Comparison of ENCODE assay signal across 24 cellular contexts in genomic region chr2:95061119-95061512, GRCh38. TPM values are rescaled to one million over a fixed set of nuclear protein-coding genes. Genes with fewer than 3 reads are reported as not detected.
DNase-seq lines count a peak whose midpoint lies in the region; ATAC-seq and TF ChIP-seq lines count a peak whose summit lies in the region.
"Had no signal": no experiment of that assay in that cellular context is flagged by ENCODE, and none has a peak within 500 bp of the region (broad histone marks: within the 10 kb centered on the region; RNA-seq: fewer than 3 reads in every experiment).

No MANE protein-coding gene starts in this region.

- no peak for TF ChIP-seq EP300 in tibial nerve (IDR thresholded peaks at IDR 0.05)

- DNase-seq in activated naive CD4-positive, alpha-beta T cell treated with anti-CD3 and anti-CD28 coated beads, Interleukin-2, amount 50 U/mL, for 72 hours (ENCODE audit: low spot score in 2 of 2), result no peak
- DNase-seq in activated naive CD4-positive, alpha-beta T cell treated with anti-CD3 and anti-CD28 coated beads for 36 hours, result no peak
- no peak for DNase-seq in activated CD8-positive, alpha-beta T cell treated with anti-CD3 and anti-CD28 coated beads for 36 hours
- DNase-seq in endodermal cell, result peak; percentile 10
- no peak for DNase-seq in tibial nerve (ENCODE audit: low spot score in 2 of 2)
- DNase-seq in CD8-positive, alpha-beta memory T cell, result no peak
- DNase-seq: adrenal gland; brain microvascular endothelial cell; colonic mucosa; effector memory CD8-positive, alpha-beta T cell; gastrocnemius medialis; left ventricle myocardium inferior; NCI-H1048; NCI-H187; NCI-H526 treated with DMSO at 0.1 percent for 48 hours; nephron progenitor cell; pancreas; stimulated activated CD4-positive, alpha-beta T cell treated with anti-CD3 and anti-CD28 coated beads, Interleukin-4, amount 100 ng/mL, for 4 hours had no signal

- H3K9ac ChIP-seq in endodermal cell (ENCODE audit: extremely low read depth, low read length, poor library complexity, severe bottlenecking), result no peak overlapping the region

- no peaks in the 10 kb centered on the region for H3K27me3 Mint-ChIP-seq in activated naive CD4-positive, alpha-beta T cell treated with anti-CD3 and anti-CD28 coated beads for 36 hours (ENCODE audit: low read depth)
- no peaks in the 10 kb centered on the region for H3K27me3 Mint-ChIP-seq in activated CD8-positive, alpha-beta T cell treated with anti-CD3 and anti-CD28 coated beads for 36 hours
- peaks cover 8% of the 10 kb centered on the region for H3K27me3 Mint-ChIP-seq in endodermal cell (ENCODE audit: insufficient read depth)
- peaks cover 4 to 10% of the 10 kb centered on the region in 2 donors for H3K27me3 Mint-ChIP-seq in CD8-positive, alpha-beta memory T cell

- WGBS in endodermal cell (ENCODE audit: insufficient coverage in 1 of 2, insufficient read length in 1 of 2), 2 experiments, result 83 to 100% methylated on average over 1 of the region's 1 CpG
- 90 to 93% methylated on average over 1 of the region's 1 CpG for WGBS in tibial nerve, 2 donors

- no peaks in the 10 kb centered on the region for H3K9me3 ChIP-seq in endodermal cell (ENCODE audit: control insufficient read depth, low read length)
- H3K9me3 ChIP-seq in tibial nerve, result no peaks in the 10 kb centered on the region
- H3K9me3 ChIP-seq in CD8-positive, alpha-beta memory T cell (ENCODE audit: low read length), result no peaks in the 10 kb centered on the region
- H3K9me3 ChIP-seq: adrenal gland, colonic mucosa, esophagus muscularis mucosa, gastrocnemius medialis, HAP-1, left ventricle myocardium inferior, pancreas, right atrium auricular region had no signal

- H3K4me3 ChIP-seq in endodermal cell (ENCODE audit: low read length) (no peak overlapping the region), tibial nerve (no peak overlapping the region)
- no peak overlapping the region for H3K4me3 ChIP-seq in CD8-positive, alpha-beta memory T cell (ENCODE audit: low read length)
- H3K4me3 ChIP-seq: adrenal gland, colonic mucosa, esophagus muscularis mucosa, gastrocnemius medialis, HAP-1, left ventricle myocardium inferior, pancreas, right atrium auricular region had no signal

- H3K27ac Mint-ChIP-seq in activated naive CD4-positive, alpha-beta T cell treated with anti-CD3 and anti-CD28 coated beads, Interleukin-2, amount 50 U/mL, for 72 hours, result peak overlapping the region; percentile 58 to 72
- H3K27ac Mint-ChIP-seq in activated naive CD4-positive, alpha-beta T cell treated with anti-CD3 and anti-CD28 coated beads for 36 hours, result no peak overlapping the region
- H3K27ac Mint-ChIP-seq in activated CD8-positive, alpha-beta T cell treated with anti-CD3 and anti-CD28 coated beads for 36 hours, result peak overlapping the region; percentile 47
- H3K27ac Mint-ChIP-seq in endodermal cell, result no peak overlapping the region
- peak overlapping the region in 1 of 8 donors; percentile 50 for H3K27ac Mint-ChIP-seq in CD8-positive, alpha-beta memory T cell
- H3K27ac Mint-ChIP-seq: effector memory CD8-positive, alpha-beta T cell; mesothelial cell of epicardium; nephron progenitor cell had no signal

- H3K4me1 ChIP-seq in endodermal cell (ENCODE audit: control insufficient read depth, insufficient read depth, low read length) (no peaks in the 10 kb centered on the region), tibial nerve (peaks cover 0 to 65% (median 28%) of the 10 kb centered on the region in 4 donors)
- peaks cover 38% of the 10 kb centered on the region for H3K4me1 ChIP-seq in CD8-positive, alpha-beta memory T cell (ENCODE audit: insufficient read depth, low read length)
- H3K4me1 ChIP-seq: adrenal gland, colonic mucosa, esophagus muscularis mucosa, gastrocnemius medialis, HAP-1, left ventricle myocardium inferior, pancreas, right atrium auricular region had no signal

- H3K27me3 ChIP-seq in endodermal cell (ENCODE audit: control insufficient read depth, insufficient read depth, low read length, poor library complexity, severe bottlenecking), result no peaks in the 10 kb centered on the region
- H3K27me3 ChIP-seq in tibial nerve, result no peaks in the 10 kb centered on the region
- H3K27me3 ChIP-seq in CD8-positive, alpha-beta memory T cell (ENCODE audit: insufficient read depth, low read length, poor library complexity, severe bottlenecking), result no peaks in the 10 kb centered on the region
- H3K27me3 ChIP-seq: brain microvascular endothelial cell, colonic mucosa, pancreas, right atrium auricular region had no signal

- intact Hi-C loops in activated naive CD4-positive, alpha-beta T cell treated with anti-CD3 and anti-CD28 coated beads for 36 hours (cut with micrococcal nuclease), result no loop called here
- intact Hi-C loops in activated CD8-positive, alpha-beta T cell treated with anti-CD3 and anti-CD28 coated beads for 36 hours (cut with micrococcal nuclease), result no loop called here

- TF ChIP-seq CTCF in activated CD8-positive, alpha-beta T cell treated with anti-CD3 and anti-CD28 coated beads for 36 hours (IDR thresholded peaks at IDR 0.05), result no peak
- TF ChIP-seq CTCF in endodermal cell (conservative IDR thresholded peaks at IDR 0.05) (no peak), tibial nerve (IDR thresholded peaks at IDR 0.05) (no peak)

- no peaks in the 10 kb centered on the region for H3K36me3 Mint-ChIP-seq in activated naive CD4-positive, alpha-beta T cell treated with anti-CD3 and anti-CD28 coated beads, Interleukin-2, amount 50 U/mL, for 72 hours
- no peaks in the 10 kb centered on the region for H3K36me3 Mint-ChIP-seq in activated naive CD4-positive, alpha-beta T cell treated with anti-CD3 and anti-CD28 coated beads for 36 hours (ENCODE audit: low read depth)
- H3K36me3 Mint-ChIP-seq in activated CD8-positive, alpha-beta T cell treated with anti-CD3 and anti-CD28 coated beads for 36 hours (ENCODE audit: low read depth), result no peaks in the 10 kb centered on the region
- H3K36me3 Mint-ChIP-seq in endodermal cell (ENCODE audit: low read depth), result no peaks in the 10 kb centered on the region
- H3K36me3 Mint-ChIP-seq in CD8-positive, alpha-beta memory T cell, result no peaks in the 10 kb centered on the region
- H3K36me3 Mint-ChIP-seq: mesothelial cell of epicardium had no signal

- H3K36me3 ChIP-seq in endodermal cell (ENCODE audit: control insufficient read depth, insufficient read depth, low read length) (no peaks in the 10 kb centered on the region), tibial nerve (no peaks in the 10 kb centered on the region)
- no peaks in the 10 kb centered on the region for H3K36me3 ChIP-seq in CD8-positive, alpha-beta memory T cell (ENCODE audit: insufficient read depth, low read length)
- H3K36me3 ChIP-seq: adrenal gland, brain microvascular endothelial cell, colonic mucosa, esophagus muscularis mucosa, gastrocnemius medialis, HAP-1, left ventricle myocardium inferior, pancreas, right atrium auricular region had no signal

- peaks cover 45% of the 10 kb centered on the region for H3K4me1 Mint-ChIP-seq in activated naive CD4-positive, alpha-beta T cell treated with anti-CD3 and anti-CD28 coated beads for 36 hours (ENCODE audit: low read depth)
- H3K4me1 Mint-ChIP-seq in activated CD8-positive, alpha-beta T cell treated with anti-CD3 and anti-CD28 coated beads for 36 hours (ENCODE audit: low read depth), result peaks cover 30% of the 10 kb centered on the region
- H3K4me1 Mint-ChIP-seq in endodermal cell, result peaks cover 10% of the 10 kb centered on the region
- peaks cover 10 to 32% (median 19%) of the 10 kb centered on the region in 3 donors for H3K4me1 Mint-ChIP-seq in CD8-positive, alpha-beta memory T cell
- H3K4me1 Mint-ChIP-seq: mesothelial cell of epicardium had no signal

- CTCF ChIA-PET in activated naive CD4-positive, alpha-beta T cell treated with anti-CD3 and anti-CD28 coated beads for 36 hours (lab: Charles Lee), result interaction anchor here (3.8 to 17.7 kb wide), 3 partner anchors 8 to 38 kb away, joined by 27 to 241 read pairs (median 51); no protein-coding TSS in a partner anchor
- CTCF ChIA-PET in activated CD8-positive, alpha-beta T cell treated with anti-CD3 and anti-CD28 coated beads for 36 hours (lab: Charles Lee), result interaction anchor here (2.0 to 5.3 kb wide), 2 partner anchors 14 to 37 kb away, joined by 23 to 46 read pairs; partner anchors contain the start of gene MAL
- CTCF ChIA-PET in CD8-positive, alpha-beta memory T cell (lab: Charles Lee), result interaction anchor here (1.4 to 3.9 kb wide), 2 partner anchors 17 to 105 kb away, joined by 4 to 32 read pairs; partner anchors contain the start of gene ZNF2

- no peak overlapping the region for H3K27ac ChIP-seq in endodermal cell (ENCODE audit: low read depth, low read length)
- H3K27ac ChIP-seq in tibial nerve, result peak overlapping the region; percentile 57 to 94 (median 83)
- H3K27ac ChIP-seq in CD8-positive, alpha-beta memory T cell (ENCODE audit: low read depth, low read length), result no peak overlapping the region
- H3K27ac ChIP-seq: adrenal gland, brain microvascular endothelial cell, C4-2B, colonic mucosa, esophagus muscularis mucosa, gastrocnemius medialis, left ventricle myocardium inferior, pancreas, right atrium auricular region had no signal

- POLR2A ChIA-PET in activated CD8-positive, alpha-beta T cell treated with anti-CD3 and anti-CD28 coated beads for 36 hours (lab: Charles Lee), result interaction anchor here (0.8 to 4.0 kb wide), 4 partner anchors 7 to 38 kb away, joined by 3 to 37 read pairs (median 11); no protein-coding TSS in a partner anchor
- POLR2A ChIA-PET in CD8-positive, alpha-beta memory T cell (lab: Charles Lee), result no interaction called here

- no peak overlapping the region for H3K4me3 Mint-ChIP-seq in activated naive CD4-positive, alpha-beta T cell treated with anti-CD3 and anti-CD28 coated beads for 36 hours
- H3K4me3 Mint-ChIP-seq in activated CD8-positive, alpha-beta T cell treated with anti-CD3 and anti-CD28 coated beads for 36 hours, result no peak overlapping the region
- no peak overlapping the region for H3K4me3 Mint-ChIP-seq in endodermal cell
- no peak overlapping the region for H3K4me3 Mint-ChIP-seq in CD8-positive, alpha-beta memory T cell
- H3K4me3 Mint-ChIP-seq: effector memory CD8-positive, alpha-beta T cell; mesothelial cell of epicardium; nephron progenitor cell had no signal

- TF ChIP-seq POLR2A in tibial nerve (IDR thresholded peaks at IDR 0.05), result no peak

- no peak for ATAC-seq in activated naive CD4-positive, alpha-beta T cell treated with anti-CD3 and anti-CD28 coated beads, Interleukin-2, amount 50 U/mL, for 72 hours
- ATAC-seq in activated CD8-positive, alpha-beta T cell treated with anti-CD3 and anti-CD28 coated beads for 36 hours, result no peak
- no peak for ATAC-seq in HG03571 (IDR thresholded peaks at IDR 0.05; ENCODE audit: unreplicated experiment)
- ATAC-seq: effector memory CD8-positive, alpha-beta T cell; gastrocnemius medialis; pancreas had no signal

- H3K9me3 Mint-ChIP-seq in activated naive CD4-positive, alpha-beta T cell treated with anti-CD3 and anti-CD28 coated beads, Interleukin-2, amount 50 U/mL, for 72 hours, result no peaks in the 10 kb centered on the region
- no peaks in the 10 kb centered on the region for H3K9me3 Mint-ChIP-seq in activated naive CD4-positive, alpha-beta T cell treated with anti-CD3 and anti-CD28 coated beads for 36 hours
- no peaks in the 10 kb centered on the region for H3K9me3 Mint-ChIP-seq in activated CD8-positive, alpha-beta T cell treated with anti-CD3 and anti-CD28 coated beads for 36 hours
- no peaks in the 10 kb centered on the region for H3K9me3 Mint-ChIP-seq in endodermal cell
- no peaks in the 10 kb centered on the region for H3K9me3 Mint-ChIP-seq in CD8-positive, alpha-beta memory T cell
- H3K9me3 Mint-ChIP-seq: effector memory CD8-positive, alpha-beta T cell; mesothelial cell of epicardium had no signal

RNA-seq across cellular contexts. Expression of gene MAL, which starts 35.6 kb away (rescaled TPM):
- 10 to 100 TPM; 26.3 to 62.8 TPM for total RNA-seq in activated naive CD4-positive, alpha-beta T cell treated with anti-CD3 and anti-CD28 coated beads, Interleukin-2, amount 50 U/mL, for 72 hours
- total RNA-seq in activated naive CD4-positive, alpha-beta T cell treated with anti-CD3 and anti-CD28 coated beads for 36 hours, result 10 to 100 TPM; 22.3 to 23.5 TPM
- 10 to 100 TPM; 54.0 to 59.2 TPM for total RNA-seq in activated CD8-positive, alpha-beta T cell treated with anti-CD3 and anti-CD28 coated beads for 36 hours
- total RNA-seq in endodermal cell (not detected), tibial nerve (100 to 1,000 TPM in 2 of 4 donors, 10 to 100 TPM in 2; 60.0 to 200 (median 121) TPM)
- polyA plus RNA-seq in endodermal cell (2013, experiment 1 of 2), result 10.1 TPM
- polyA plus RNA-seq in endodermal cell (2013, experiment 2 of 2), result 9.4 TPM
- 10 to 100 TPM; 25.2 to 27.3 TPM for total RNA-seq in CD8-positive, alpha-beta memory T cell
- polyA plus RNA-seq in CD8-positive, alpha-beta memory T cell, result 50.4 TPM
- total RNA-seq: mesothelial cell of epicardium had no signal

Comparison
In these comparisons a context has a peak if more than half of its experiments do, and no peak if none do; other contexts are left out.
1. H3K27ac Mint-ChIP-seq: peak in activated naive CD4-positive, alpha-beta T cell treated with anti-CD3 and anti-CD28 coated beads, Interleukin-2, amount 50 U/mL, for 72 hours (2 of 2) and activated CD8-positive, alpha-beta T cell treated with anti-CD3 and anti-CD28 coated beads for 36 hours (single experiment); none in activated naive CD4-positive, alpha-beta T cell treated with anti-CD3 and anti-CD28 coated beads for 36 hours (single experiment) and endodermal cell (single experiment).
2. H3K27ac ChIP-seq: peak in tibial nerve (4 of 4); none in endodermal cell (single experiment) and CD8-positive, alpha-beta memory T cell (single experiment).
3. RNA of gene MAL, which starts 35.6 kb away (total RNA-seq): 60.0 to 200 TPM in tibial nerve, 26.3 to 62.8 TPM in activated naive CD4-positive, alpha-beta T cell treated with anti-CD3 and anti-CD28 coated beads, Interleukin-2, amount 50 U/mL, for 72 hours, 54.0 to 59.2 TPM in activated CD8-positive, alpha-beta T cell treated with anti-CD3 and anti-CD28 coated beads for 36 hours, 25.2 to 27.3 TPM in CD8-positive, alpha-beta memory T cell and 22.3 to 23.5 TPM in activated naive CD4-positive, alpha-beta T cell treated with anti-CD3 and anti-CD28 coated beads for 36 hours; not detected in endodermal cell; every median in the first group is over 10 times any median in the second.